8 cellular contexts compared by ENCODE assay signal in genomic region chr4:80197601-80198444, GRCh38. TPM values are rescaled to one million over a fixed set of nuclear protein-coding genes. Genes with fewer than 3 reads are reported as not detected.
DNase-seq lines count a peak whose midpoint lies in the region; ATAC-seq and TF ChIP-seq lines count a peak whose summit lies in the region.

No MANE protein-coding gene starts in this region.

- DNase-seq in CD4-positive, alpha-beta T cell: no peak
- DNase-seq in MG63 (peak; percentile 43), DMS79 treated with DMSO at 0.1 percent for 48 hours (lab: John Stamatoyannopoulos, UW) (no peak), GF-D8 (lab: John Stamatoyannopoulos, UW) (no peak)
- no peak for DNase-seq in naive thymus-derived CD8-positive, alpha-beta T cell

- no peaks in the 10 kb centered on the region for H3K9me3 ChIP-seq in CD4-positive, alpha-beta T cell (ENCODE audit: control insufficient read depth, low read length)
- no peaks in the 10 kb centered on the region for H3K9me3 ChIP-seq in MG63

- H3K4me1 Mint-ChIP-seq in CD4-positive, alpha-beta T cell (ENCODE audit: low read depth): peaks cover 37% of the 10 kb centered on the region
- H3K4me1 Mint-ChIP-seq in naive thymus-derived CD8-positive, alpha-beta T cell: peaks cover 13 to 42% (median 36%) of the 10 kb centered on the region in 4 donors

- CTCF ChIA-PET in CD4-positive, alpha-beta T cell (lab: Charles Lee): no interaction called here

- intact Hi-C loops in CD4-positive, alpha-beta T cell (cut with DNase I, micrococcal nuclease): no loop called here

- no peak for ATAC-seq in CD4-positive, alpha-beta T cell (ENCODE audit: poor library complexity)
- peak in 1 of 2 donors; percentile 3 for ATAC-seq in naive thymus-derived CD8-positive, alpha-beta T cell
- ATAC-seq in HG03175 (IDR thresholded peaks at IDR 0.05; ENCODE audit: unreplicated experiment): no peak
- no peak for ATAC-seq in GM18511 (IDR thresholded peaks at IDR 0.05; ENCODE audit: unreplicated experiment)

- peaks cover 13% of the 10 kb centered on the region for H3K27me3 ChIP-seq in CD4-positive, alpha-beta T cell (ENCODE audit: control insufficient read depth, insufficient read depth, low read length)
- no peaks in the 10 kb centered on the region for H3K27me3 ChIP-seq in MG63

- no peaks in the 10 kb centered on the region for H3K36me3 ChIP-seq in MG63

- H3K9me3 Mint-ChIP-seq in CD4-positive, alpha-beta T cell: no peaks in the 10 kb centered on the region
- no peaks in the 10 kb centered on the region for H3K9me3 Mint-ChIP-seq in naive thymus-derived CD8-positive, alpha-beta T cell

- peak overlapping the region; percentile 2 for H3K27ac Mint-ChIP-seq in CD4-positive, alpha-beta T cell
- H3K27ac Mint-ChIP-seq in naive thymus-derived CD8-positive, alpha-beta T cell: peak overlapping the region in 3 of 10 donors; percentile 68 to 83 (median 69)

- peak overlapping the region; percentile 76 for H3K4me3 Mint-ChIP-seq in CD4-positive, alpha-beta T cell
- H3K4me3 Mint-ChIP-seq in naive thymus-derived CD8-positive, alpha-beta T cell: peak overlapping the region; percentile 56 to 82 (median 73)

- no peak for TF ChIP-seq CTCF in CD4-positive, alpha-beta T cell (IDR thresholded peaks at IDR 0.05)

- peaks cover 51% of the 10 kb centered on the region for H3K27me3 Mint-ChIP-seq in CD4-positive, alpha-beta T cell
- peaks cover 28 to 57% (median 40%) of the 10 kb centered on the region in 5 donors for H3K27me3 Mint-ChIP-seq in naive thymus-derived CD8-positive, alpha-beta T cell

- H3K36me3 Mint-ChIP-seq in CD4-positive, alpha-beta T cell (ENCODE audit: low read depth): no peaks in the 10 kb centered on the region
- H3K36me3 Mint-ChIP-seq in naive thymus-derived CD8-positive, alpha-beta T cell: peaks cover 0 to 7% (median 6%) of the 10 kb centered on the region in 3 donors

- H3K4me3 ChIP-seq in MG63: peak overlapping the region; percentile 52

- no peak overlapping the region for H3K27ac ChIP-seq in CD4-positive, alpha-beta T cell (ENCODE audit: low read depth, low read length)
- peak overlapping the region; percentile 92 for H3K27ac ChIP-seq in cingulate gyrus (ENCODE audit: low read depth, low read length)

- POLR2A ChIA-PET in CD4-positive, alpha-beta T cell (lab: Charles Lee): interaction anchor here (2.5 to 7.4 kb wide), 2 partner anchors 13 to 15 kb away, joined by 15 to 61 read pairs; no protein-coding TSS in a partner anchor
- POLR2A ChIA-PET in naive thymus-derived CD8-positive, alpha-beta T cell (lab: Charles Lee): interaction anchor here (0.7 to 1.0 kb wide), 2 partner anchors 10 to 25 kb away, joined by 3 to 8 read pairs; no protein-coding TSS in a partner anchor

RNA-seq across cellular contexts. Expression of gene PRDM8, which starts 0.5 kb away (rescaled TPM):
- total RNA-seq in CD4-positive, alpha-beta T cell: 1 to 10 TPM; 4.2 to 5.1 TPM
- 0.49 and 3.6 TPM in 2 replicates for total RNA-seq in MG63 (2014; rRNA removed; shearing (Covaris generic); ENCODE audit: low replicate concordance)
- total RNA-seq in naive thymus-derived CD8-positive, alpha-beta T cell: 10 to 100 TPM; 11.1 to 11.5 TPM
- 1 to 10 TPM in 1 of 3 donors, under 1 TPM in 2; 0.55 to 1.8 (median 0.76) TPM for polyA plus RNA-seq in naive thymus-derived CD8-positive, alpha-beta T cell
